In genomic region chr5:2813678-2814077, GRCh38 we compare ENCODE assay signal across 25 cellular contexts.
DNase-seq lines count a peak whose midpoint lies in the region; ATAC-seq, FAIRE-seq and TF ChIP-seq lines count a peak whose summit lies in the region.
"Had no signal": no experiment of that assay in that cellular context is flagged by ENCODE, and none has a peak within 500 bp of the region (broad histone marks: within the 10 kb centered on the region; RNA-seq: fewer than 3 reads in every experiment).

No MANE protein-coding gene starts in this region.

- H3K4me3 ChIP-seq in H1 (ENCODE audit: extremely low read depth in 1 of 4, insufficient read depth in 2 of 4, low read depth in 3 of 4, low read length in 4 of 4) (no peak overlapping the region), Karpas-422 (ENCODE audit: low read length) (no peak overlapping the region)
- H3K4me3 ChIP-seq: A549, GM12878, K562 had no signal

- TF ChIP-seq POLR2A in H1 (IDR thresholded peaks at IDR 0.05; ENCODE audit: control extremely low read depth in 1 of 2, low read depth in 2 of 2, low read length in 2 of 2) (no peak), GM18505 (IDR thresholded peaks at IDR 0.05; ENCODE audit: borderline replicate concordance, extremely low read depth, insufficient read depth, insufficient read length) (no peak), GM12892 (IDR thresholded peaks at IDR 0.05; ENCODE audit: low read depth, low read length) (no peak)

- no peak for FAIRE-seq in H1 (lab: Jason Lieb, UNC)
- no peak for FAIRE-seq in GM12892 (lab: Jason Lieb, UNC)
- FAIRE-seq: A549, D721Med, GM12878, GM18507, HTR-8/SVneo, K562 had no signal

- H3K9me3 ChIP-seq in H1 (ENCODE audit: insufficient read depth in 2 of 2, low read depth in 1 of 2, low read length in 1 of 2) = no peaks in the 10 kb centered on the region
- peaks cover 7% of the 10 kb centered on the region for H3K9me3 ChIP-seq in Karpas-422 (ENCODE audit: low read length)
- H3K9me3 ChIP-seq: A549, Caco-2 had no signal

- H3K27ac ChIP-seq in H1 (ENCODE audit: low read depth, low read length) = no peak overlapping the region
- H3K27ac ChIP-seq in Karpas-422 (ENCODE audit: low read length) = no peak overlapping the region
- H3K27ac ChIP-seq: 22Rv1, A549, C4-2B had no signal

- TF ChIP-seq CTCF in H1 (IDR thresholded peaks at IDR 0.05; ENCODE audit: control extremely low read depth in 1 of 3, insufficient read depth in 1 of 3, low read depth in 1 of 3, low read length in 3 of 3) = no peak

- 88% methylated on average over 9 of the region's 9 CpGs; no CpG with 5 or more reads in 1 of the 2 experiments for WGBS in H1 (ENCODE audit: extremely low coverage in 1 of 2, insufficient coverage in 1 of 2, insufficient read length in 1 of 2, insufficient replicate concordance in 2 of 2, low coverage in 1 of 2, low lambda C conversion rate in 2 of 2, missing lambda C conversion rate in 1 of 2), 2 experiments

- H3K4ac ChIP-seq in H1 (replicated peaks; ENCODE audit: insufficient read length, low read depth, low read length) = no peak overlapping the region

- H2BK15ac ChIP-seq in H1 (ENCODE audit: low read length) = no peak overlapping the region

- ATAC-seq in GM18505 (IDR thresholded peaks at IDR 0.05; ENCODE audit: unreplicated experiment) = no peak
- ATAC-seq: A549, GM12878, HCT116, K562 had no signal

- no peaks in the 10 kb centered on the region for H3K23me2 ChIP-seq in H1 (ENCODE audit: low read depth, low read length)

- H3K9me2 ChIP-seq in Karpas-422 (replicated peaks; ENCODE audit: insufficient read depth, low read length) = no peaks in the 10 kb centered on the region

- CTCF ChIA-PET in H1 (lab: Charles Lee; ENCODE audit: partially characterized antibody) = interaction anchor here (1.1 to 2.6 kb wide), 5 partner anchors 9 to 104 kb away, joined by 3 to 15 read pairs (median 5); no protein-coding TSS in a partner anchor

- no peak overlapping the region for H3K14ac ChIP-seq in H1 (ENCODE audit: insufficient read length)

- H4K20me1 ChIP-seq in H1 (replicated peaks in 1 of 2; ENCODE audit: control insufficient read depth in 1 of 2, insufficient read depth in 2 of 2, low read length in 2 of 2) = no peaks in the 10 kb centered on the region
- no peaks in the 10 kb centered on the region for H4K20me1 ChIP-seq in Karpas-422 (ENCODE audit: insufficient read depth, low read depth, low read length)

- H2AFZ ChIP-seq in H1 (ENCODE audit: low read length) (no peak overlapping the region), Karpas-422 (ENCODE audit: low read length) (no peak overlapping the region)

- H3K4me1 ChIP-seq in H1 (replicated peaks in 1 of 4; ENCODE audit: control insufficient read depth in 3 of 4, insufficient read depth in 4 of 4, low read length in 3 of 4) (no peaks in the 10 kb centered on the region), Karpas-422 (ENCODE audit: low read length) (no peaks in the 10 kb centered on the region)
- H3K4me1 ChIP-seq: A549, Caco-2 had no signal

- H3K36me3 ChIP-seq in H1 (ENCODE audit: control insufficient read depth in 2 of 4, insufficient read depth in 4 of 4, low read length in 3 of 4) = no peaks in the 10 kb centered on the region
- H3K36me3 ChIP-seq in Karpas-422 (ENCODE audit: insufficient read depth, low read length) = no peaks in the 10 kb centered on the region

- no peak overlapping the region for H4K91ac ChIP-seq in H1 (replicated peaks; ENCODE audit: insufficient read length, low read length)

- no peak overlapping the region for H4K8ac ChIP-seq in H1 (ENCODE audit: extremely low read depth, insufficient read depth, low read length)

- no peak overlapping the region for H4K5ac ChIP-seq in H1 (ENCODE audit: insufficient read length, low read depth, low read length)

- H3K79me1 ChIP-seq in H1 (ENCODE audit: low read depth, low read length) = no peaks in the 10 kb centered on the region

- H3K9ac ChIP-seq in H1 (replicated peaks in 1 of 4; ENCODE audit: extremely low read depth in 1 of 4, low read depth in 3 of 4, low read length in 3 of 4) (no peak overlapping the region), Karpas-422 (ENCODE audit: low read length) (no peak overlapping the region)

- H3K18ac ChIP-seq in H1 (ENCODE audit: extremely low read depth, low read length) = 0 out of 2 replicates have a peak overlapping the region, but pooled peaks have one; percentile 39

- H3K27me3 ChIP-seq in H1 (replicated peaks in 1 of 4; ENCODE audit: control insufficient read depth in 3 of 4, extremely low read depth in 1 of 4, insufficient read depth in 3 of 4, low read length in 3 of 4) (0 out of 7 replicates have a peak, but pooled peaks cover 0 to 2% (median 0%) of the 10 kb centered on the region in 4 experiments), Karpas-422 (ENCODE audit: low read length) (no peaks in the 10 kb centered on the region)

- no peak; a peak in 1 of 4 replicates for TF ChIP-seq RAD21 in H1 (IDR thresholded peaks at IDR 0.05 in 1 of 2, conservative IDR thresholded peaks at IDR 0.05 in 1 of 2; ENCODE audit: low read depth in 2 of 2, low read length in 2 of 2)

- H2BK20ac ChIP-seq in H1 (ENCODE audit: low read length) = no peak overlapping the region

- no peak overlapping the region for H2AK5ac ChIP-seq in H1 (ENCODE audit: low read depth, low read length)

- POLR2A ChIA-PET in H1 (lab: Charles Lee; ENCODE audit: partially characterized antibody) = no interaction called here

- H2BK12ac ChIP-seq in H1 (ENCODE audit: low read depth, low read length) = no peak overlapping the region

- no peak overlapping the region for H2BK120ac ChIP-seq in H1 (replicated peaks; ENCODE audit: low read depth, low read length)

- no peak overlapping the region for H3K23ac ChIP-seq in H1 (ENCODE audit: insufficient read length)

- no peaks in the 10 kb centered on the region for H3K79me2 ChIP-seq in H1 (ENCODE audit: control insufficient read depth in 1 of 2, insufficient read depth in 2 of 2, low read length in 2 of 2)
- no peaks in the 10 kb centered on the region for H3K79me2 ChIP-seq in Karpas-422 (ENCODE audit: low read length)

- DNase-seq in NCI-H2107 treated with DMSO at 0.1 percent for 48 hours (lab: John Stamatoyannopoulos, UW; ENCODE audit: unreplicated experiment) = peak; percentile 35
- no peak for DNase-seq in NCI-H2107 (lab: John Stamatoyannopoulos, UW)
- no peak for DNase-seq in H1 (ENCODE audit: low read depth in 1 of 2, low spot score in 2 of 2)
- DNase-seq in left kidney (ENCODE audit: low read depth, low spot score) = peak; percentile 21
- no peak for DNase-seq in DMS 273 treated with DMSO at 0.1 percent for 48 hours (lab: John Stamatoyannopoulos, UW)
- DNase-seq in Karpas-422 = no peak
- no peak for DNase-seq in GM12892 (ENCODE audit: insufficient read length)
- DNase-seq: AML-193; Caco-2; CD4-positive, alpha-beta T cell; DMS153; DMS79 treated with DMSO at 0.1 percent for 48 hours; GF-D8; HFFc6; IMR-90 had no signal

- TF ChIP-seq EP300 in H1 (IDR thresholded peaks at IDR 0.05; ENCODE audit: borderline replicate concordance in 1 of 2, low read depth in 2 of 2, low read length in 2 of 2) = no peak

- H3K4me2 ChIP-seq in H1 (ENCODE audit: insufficient read depth in 1 of 2, low read depth in 2 of 2, low read length in 2 of 2) (no peak overlapping the region), Karpas-422 (ENCODE audit: low read depth, low read length, poor library complexity, severe bottlenecking) (no peak overlapping the region)
- H3K4me2 ChIP-seq: A549 had no signal

- no peak overlapping the region for H3K56ac ChIP-seq in H1 (replicated peaks; ENCODE audit: insufficient read length, low read depth, low read length)

- no peak overlapping the region for H2BK5ac ChIP-seq in H1 (ENCODE audit: low read depth, low read length)

TF ChIP-seq in H1, 55 proteins besides CTCF, POLR2A, EP300 and RAD21:
- TF ChIP-seq, protein P1, sequence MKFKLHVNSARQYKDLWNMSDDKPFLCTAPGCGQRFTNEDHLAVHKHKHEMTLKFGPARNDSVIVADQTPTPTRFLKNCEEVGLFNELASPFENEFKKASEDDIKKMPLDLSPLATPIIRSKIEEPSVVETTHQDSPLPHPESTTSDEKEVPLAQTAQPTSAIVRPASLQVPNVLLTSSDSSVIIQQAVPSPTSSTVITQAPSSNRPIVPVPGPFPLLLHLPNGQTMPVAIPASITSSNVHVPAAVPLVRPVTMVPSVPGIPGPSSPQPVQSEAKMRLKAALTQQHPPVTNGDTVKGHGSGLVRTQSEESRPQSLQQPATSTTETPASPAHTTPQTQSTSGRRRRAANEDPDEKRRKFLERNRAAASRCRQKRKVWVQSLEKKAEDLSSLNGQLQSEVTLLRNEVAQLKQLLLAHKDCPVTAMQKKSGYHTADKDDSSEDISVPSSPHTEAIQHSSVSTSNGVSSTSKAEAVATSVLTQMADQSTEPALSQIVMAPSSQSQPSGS (IDR thresholded peaks at IDR 0.05; ENCODE audit: low read length) = no peak
- TF ChIP-seq E2F6 (IDR thresholded peaks at IDR 0.05) = 0 out of 2 replicates have a peak, but pooled peaks have one; percentile 17

Comparison
In these comparisons a context has a peak if more than half of its experiments do, and no peak if none do; other contexts are left out.
1. DNase-seq: peak in NCI-H2107 treated with DMSO at 0.1 percent for 48 hours (single experiment) and left kidney (single experiment); none in NCI-H2107 (single experiment), H1 (0 of 2), DMS 273 treated with DMSO at 0.1 percent for 48 hours (single experiment), Karpas-422 (single experiment) and GM12892 (single experiment).